19 cellular contexts compared by ENCODE assay signal in genomic region chr1:92820551-92820950, GRCh38.
"Had no signal": no experiment of that assay in that cellular context is flagged by ENCODE, and none has a peak within 500 bp of the region (broad histone marks: within the 10 kb centered on the region; RNA-seq: fewer than 3 reads in every experiment).

No MANE protein-coding gene starts in this region.

- H3K4me3 ChIP-seq: esophagus squamous epithelium, hepatocyte, spleen, tibial nerve had no signal

- H3K4me1 Mint-ChIP-seq: naive thymus-derived CD8-positive, alpha-beta T cell had no signal

- H3K27ac Mint-ChIP-seq: naive thymus-derived CD8-positive, alpha-beta T cell; stimulated activated memory B cell treated with anti-CD40 and anti-IgM and Interleukin-4, amounts not matched to agents 10 μg/mL and 1 μg/mL and 100 μg/mL, for 72 hours; stimulated activated naive CD8-positive, alpha-beta T cell treated with anti-CD3 and anti-CD28 coated beads, Interleukin-15, Interleukin-2, amounts not matched to agents 100 ng/mL and 50 ng/mL, for 24 hours had no signal

- H3K4me2 ChIP-seq: hepatocyte had no signal

- ATAC-seq: left colon; left ventricle myocardium superior; naive thymus-derived CD8-positive, alpha-beta T cell; sciatic nerve; stimulated activated memory B cell treated with anti-CD40 and anti-IgM and Interleukin-4, amounts not matched to agents 10 μg/mL and 1 μg/mL and 100 μg/mL, for 72 hours had no signal

- H3K4me3 Mint-ChIP-seq: naive thymus-derived CD8-positive, alpha-beta T cell; stimulated activated memory B cell treated with anti-CD40 and anti-IgM and Interleukin-4, amounts not matched to agents 10 μg/mL and 1 μg/mL and 100 μg/mL, for 72 hours; stimulated activated naive CD8-positive, alpha-beta T cell treated with anti-CD3 and anti-CD28 coated beads, Interleukin-15, Interleukin-2, amounts not matched to agents 100 ng/mL and 50 ng/mL, for 24 hours had no signal

- H3K36me3 Mint-ChIP-seq: naive thymus-derived CD8-positive, alpha-beta T cell; stimulated activated memory B cell treated with anti-CD40 and anti-IgM and Interleukin-4, amounts not matched to agents 10 μg/mL and 1 μg/mL and 100 μg/mL, for 72 hours had no signal

- H3K27me3 ChIP-seq: esophagus squamous epithelium, hepatocyte, neutrophil, spleen, tibial nerve had no signal

- H3K27ac ChIP-seq: esophagus squamous epithelium, hepatocyte, neutrophil, spleen, tibial nerve had no signal

- H3K4me1 ChIP-seq: esophagus squamous epithelium, tibial nerve had no signal

- H3K9me3 Mint-ChIP-seq: naive thymus-derived CD8-positive, alpha-beta T cell; stimulated activated memory B cell treated with anti-CD40 and anti-IgM and Interleukin-4, amounts not matched to agents 10 μg/mL and 1 μg/mL and 100 μg/mL, for 72 hours; stimulated activated naive CD8-positive, alpha-beta T cell treated with anti-CD3 and anti-CD28 coated beads, Interleukin-15, Interleukin-2, amounts not matched to agents 100 ng/mL and 50 ng/mL, for 24 hours had no signal

- H3K9me3 ChIP-seq: esophagus squamous epithelium, neutrophil, spleen, tibial nerve had no signal

- H3K36me3 ChIP-seq: esophagus squamous epithelium, neutrophil, spleen, tibial nerve had no signal

- H2AFZ ChIP-seq: hepatocyte had no signal

- H3K27me3 Mint-ChIP-seq: stimulated activated memory B cell treated with anti-CD40 and anti-IgM and Interleukin-4, amounts not matched to agents 10 μg/mL and 1 μg/mL and 100 μg/mL, for 72 hours had no signal

- DNase-seq: effector memory CD4-positive, alpha-beta T cell; esophagus squamous epithelium; foreskin melanocyte; kidney; left colon; left ventricle myocardium superior; mammary epithelial cell; naive thymus-derived CD8-positive, alpha-beta T cell; posterior cingulate gyrus; spleen; stimulated activated CD4-positive, alpha-beta T cell treated with anti-CD3 and anti-CD28 coated beads, Interleukin-15, amount 100 ng/mL, for 24 hours; stimulated activated CD4-positive, alpha-beta T cell treated with anti-CD3 and anti-CD28 coated beads, Interleukin-1b, Interleukin-23, amount 100 ng/mL, for 48 hours; stimulated activated CD4-positive, alpha-beta T cell treated with anti-CD3 and anti-CD28 coated beads, Interleukin-4, amount 100 ng/mL, for 24 hours had no signal

- H3K79me2 ChIP-seq: hepatocyte had no signal
